Comparison of ENCODE assay signal across 12 cellular contexts in the genomic region with DNA sequence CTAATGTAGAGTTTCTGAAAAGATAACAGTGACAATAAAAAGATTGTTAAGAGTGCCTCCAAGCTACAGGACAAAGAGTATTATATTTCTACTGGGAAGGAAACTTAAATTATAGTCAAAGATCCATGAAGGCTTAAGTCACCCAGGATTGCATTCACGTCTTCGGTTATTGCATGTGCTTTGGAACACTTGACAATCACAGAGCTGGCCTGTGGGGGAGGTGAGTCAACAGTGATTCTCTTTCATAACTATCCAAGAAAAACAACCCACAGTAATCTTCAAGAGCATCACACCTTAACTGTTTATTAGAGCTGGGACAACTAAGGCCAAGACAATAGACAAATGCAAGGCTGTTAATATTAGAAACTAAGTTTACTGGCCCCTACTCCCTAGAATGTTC. TPM values are rescaled to one million over a fixed set of nuclear protein-coding genes. Genes with fewer than 3 reads are reported as not detected.
DNase-seq lines count a peak whose midpoint lies in the region; ATAC-seq, FAIRE-seq and TF ChIP-seq lines count a peak whose summit lies in the region.
"Had no signal": no experiment of that assay in that cellular context is flagged by ENCODE, and none has a peak within 500 bp of the region (broad histone marks: within the 10 kb centered on the region; RNA-seq: fewer than 3 reads in every experiment).

No MANE protein-coding gene starts in this region.

- no peak overlapping the region for H3K18ac ChIP-seq in mesenchymal stem cell (ENCODE audit: low read depth in 1 of 2, low read length in 2 of 2)

- no peak overlapping the region for H4K91ac ChIP-seq in mesenchymal stem cell (ENCODE audit: low read length)

- H3K27ac ChIP-seq in mesenchymal stem cell (ENCODE audit: low read length, poor library complexity, severe bottlenecking) (peak overlapping the region; percentile 27), gastroesophageal sphincter (no peak overlapping the region)
- H3K27ac ChIP-seq: ovary had no signal

- no peak overlapping the region for H2BK15ac ChIP-seq in mesenchymal stem cell (ENCODE audit: low read depth, poor library complexity, severe bottlenecking)

- H2BK5ac ChIP-seq in mesenchymal stem cell (ENCODE audit: low read depth, low read length, poor library complexity, severe bottlenecking): no peak overlapping the region

- no peak for TF ChIP-seq POLR2A in gastroesophageal sphincter (IDR thresholded peaks at IDR 0.05)

- H3K4me1 ChIP-seq in mesenchymal stem cell (ENCODE audit: control insufficient read depth, insufficient read depth, low read depth, low read length) (peaks cover 3% of the 10 kb centered on the region), gastroesophageal sphincter (peaks cover 0 to 20% (median 6%) of the 10 kb centered on the region in 3 donors)

- WGBS in mesenchymal stem cell: 34% methylated on average over 2 of the region's 2 CpGs
- WGBS in gastroesophageal sphincter (ENCODE audit: low coverage in 1 of 2), 2 donors: 30 to 44% methylated on average over 2 of the region's 2 CpGs

- H3K27me3 ChIP-seq in bronchial epithelial cell (ENCODE audit: control insufficient read depth, insufficient read depth, low read length) (no peaks in the 10 kb centered on the region), mesenchymal stem cell (ENCODE audit: control insufficient read depth in 1 of 2, insufficient read depth in 1 of 2, low read length in 2 of 2) (no peaks in the 10 kb centered on the region), gastroesophageal sphincter (no peaks in the 10 kb centered on the region)
- H3K27me3 ChIP-seq: ovary had no signal

- no peak overlapping the region for H2AK5ac ChIP-seq in mesenchymal stem cell (ENCODE audit: low read length, severe bottlenecking)

- ATAC-seq in gastroesophageal sphincter (no peak), GM18498 (IDR thresholded peaks at IDR 0.05; ENCODE audit: unreplicated experiment) (no peak)

- no peak overlapping the region for H2BK120ac ChIP-seq in mesenchymal stem cell (ENCODE audit: low read depth, low read length)

- H3K4me3 ChIP-seq in bronchial epithelial cell (ENCODE audit: low read depth, low read length) (no peak overlapping the region), mesenchymal stem cell (ENCODE audit: insufficient read depth in 1 of 2, low read depth in 1 of 2, low read length in 2 of 2) (no peak overlapping the region), gastroesophageal sphincter (no peak overlapping the region)
- H3K4me3 ChIP-seq: ovary had no signal

- DNase-seq in AG08396 (ENCODE audit: low spot score): peak; percentile 57
- DNase-seq in LoVo (ENCODE audit: low spot score): peak; percentile 83
- DNase-seq in bronchial epithelial cell (ENCODE audit: low read depth): peak; percentile 94
- peak; percentile 89 for DNase-seq in mesenchymal stem cell
- DNase-seq in frontal cortex (ENCODE audit: low spot score in 2 of 2): no peak
- DNase-seq in DMS153 (lab: John Stamatoyannopoulos, UW): no peak
- DNase-seq: activated CD4-positive, CD25-positive, alpha-beta regulatory T cell; activated naive CD8-positive, alpha-beta T cell treated with anti-CD3 and anti-CD28 coated beads, Interleukin-2, amount 10 ng/mL, durations not matched to agents 7 days and 5 days; NCI-H526 treated with DMSO at 0.1 percent for 48 hours; ovary had no signal

- no peak overlapping the region for H3K23ac ChIP-seq in mesenchymal stem cell (ENCODE audit: low read length in 2 of 2)

- peak; percentile 93 for FAIRE-seq in bronchial epithelial cell (lab: Jason Lieb, UNC)
- FAIRE-seq in frontal cortex (lab: Jason Lieb, UNC): no peak

- no peak overlapping the region for H2BK12ac ChIP-seq in mesenchymal stem cell (ENCODE audit: low read length in 2 of 2)

- no peak overlapping the region for H2AFZ ChIP-seq in mesenchymal stem cell (ENCODE audit: low read depth, low read length)

- H3K36me3 ChIP-seq in bronchial epithelial cell (ENCODE audit: control insufficient read depth, insufficient read depth, low read length): no peaks in the 10 kb centered on the region
- peaks cover 4 to 5% of the 10 kb centered on the region in 2 experiments for H3K36me3 ChIP-seq in mesenchymal stem cell (ENCODE audit: control insufficient read depth in 1 of 2, insufficient read depth in 2 of 2, low read depth in 1 of 2, low read length in 2 of 2)
- H3K36me3 ChIP-seq in gastroesophageal sphincter: no peaks in the 10 kb centered on the region
- H3K36me3 ChIP-seq: ovary had no signal

- H3K9ac ChIP-seq in mesenchymal stem cell (ENCODE audit: low read length): peak overlapping the region; percentile 75

- H3K9me3 ChIP-seq in mesenchymal stem cell (ENCODE audit: control insufficient read depth, low read length) (no peaks in the 10 kb centered on the region), gastroesophageal sphincter (peaks cover 0 to 8% (median 0%) of the 10 kb centered on the region in 3 donors)
- H3K9me3 ChIP-seq: ovary had no signal

- no peak overlapping the region for H3K14ac ChIP-seq in mesenchymal stem cell (ENCODE audit: low read length in 2 of 2)

- TF ChIP-seq EP300 in gastroesophageal sphincter (IDR thresholded peaks at IDR 0.05): no peak

- no peak overlapping the region for H4K8ac ChIP-seq in mesenchymal stem cell (ENCODE audit: low read length)

- no peak overlapping the region for H3K4me2 ChIP-seq in mesenchymal stem cell (ENCODE audit: low read length, poor library complexity, severe bottlenecking)

- no peak overlapping the region for H3K4ac ChIP-seq in mesenchymal stem cell (ENCODE audit: low read depth in 1 of 2, low read length in 2 of 2)

- H3K79me1 ChIP-seq in mesenchymal stem cell (replicated peaks; ENCODE audit: low read length, poor library complexity, severe bottlenecking): peaks cover 5% of the 10 kb centered on the region

- no peak for TF ChIP-seq CTCF in bronchial epithelial cell (IDR thresholded peaks at IDR 0.05; ENCODE audit: insufficient read depth, low read length, severe bottlenecking)
- no peak for TF ChIP-seq CTCF in gastroesophageal sphincter (IDR thresholded peaks at IDR 0.05)

RNA-seq across cellular contexts. Expression of gene PDGFC, which starts 40.3 kb away (rescaled TPM):
- 38.7 and 52.2 TPM in 2 replicates for total RNA-seq in bronchial epithelial cell
- polyA plus RNA-seq in mesenchymal stem cell (2013, experiment 1 of 2): 55.8 TPM
- polyA plus RNA-seq in mesenchymal stem cell (2013, experiment 2 of 2): 55.6 TPM
- total RNA-seq in gastroesophageal sphincter: 10 to 100 TPM; 28.0 to 43.9 (median 34.8) TPM
- 33.4 TPM for total RNA-seq in frontal cortex

Comparison
In these comparisons a context has a peak if more than half of its experiments do, and no peak if none do; other contexts are left out.
1. DNase-seq: peak in AG08396 (single experiment), LoVo (single experiment), bronchial epithelial cell (single experiment) and mesenchymal stem cell (single experiment); none in frontal cortex (0 of 2) and DMS153 (single experiment).